ENCODE assay signal across 1 cellular context in genomic region chr3:14371573-14372474, GRCh38.
TF ChIP-seq lines count a peak whose summit lies in the region.

No MANE protein-coding gene starts in this region.

TF ChIP-seq in HEK293, 187 proteins besides CTCF, POLR2A, EP300 and RAD21 (continued from another document):
- TF ChIP-seq ZNF16 (tag by site-specific recombination; IDR thresholded peaks at IDR 0.05; ENCODE audit: low read depth) (no peak), ZSCAN4 (tag by site-specific recombination; IDR thresholded peaks at IDR 0.05) (peak; percentile 40; the same call in 1 of the 2 replicates), ZNF280D (tag by site-specific recombination; IDR thresholded peaks at IDR 0.05) (peak; percentile 54; the same call in 1 of the 2 replicates), ZNF488 (tag by site-specific recombination; IDR thresholded peaks at IDR 0.05) (no peak), KLF17 (tag by site-specific recombination; IDR thresholded peaks at IDR 0.05) (peak; percentile 75), ZNF529 (tag by site-specific recombination; IDR thresholded peaks at IDR 0.05; ENCODE audit: insufficient replicate concordance) (no peak), ZNF785 (tag by site-specific recombination; IDR thresholded peaks at IDR 0.05) (no peak), ZNF132 (tag by site-specific recombination; IDR thresholded peaks at IDR 0.05; ENCODE audit: borderline replicate concordance) (no peak), PRDM10 (tag by site-specific recombination; IDR thresholded peaks at IDR 0.05) (peak; percentile 90), ZFP3 (tag by site-specific recombination; IDR thresholded peaks at IDR 0.05; ENCODE audit: low read depth) (no peak), ZNF626 (tag by site-specific recombination; IDR thresholded peaks at IDR 0.05) (no peak), ZBTB21 (tag by site-specific recombination; IDR thresholded peaks at IDR 0.05) (peak; percentile 81), REST (tag by site-specific recombination; IDR thresholded peaks at IDR 0.05) (no peak), ZNF366 (tag by site-specific recombination; conservative IDR thresholded peaks at IDR 0.05) (peak; percentile 81), ZNF302 (tag by site-specific recombination; IDR thresholded peaks at IDR 0.05; ENCODE audit: low read depth) (no peak), ZNF221 (tag by site-specific recombination; IDR thresholded peaks at IDR 0.05; ENCODE audit: borderline replicate concordance) (no peak), GLI2 (tag by site-specific recombination; IDR thresholded peaks at IDR 0.05; ENCODE audit: borderline replicate concordance, low read depth) (peak; percentile 39; the same call in 1 of the 2 replicates), ZNF654 (tag by site-specific recombination; IDR thresholded peaks at IDR 0.05; ENCODE audit: low read depth) (no peak), ZNF621 (tag by site-specific recombination; IDR thresholded peaks at IDR 0.05) (no peak), MYNN (tag by site-specific recombination; IDR thresholded peaks at IDR 0.05; ENCODE audit: borderline replicate concordance) (no peak), ZSCAN18 (tag by site-specific recombination; IDR thresholded peaks at IDR 0.05) (no peak), ZNF660 (tag by site-specific recombination; IDR thresholded peaks at IDR 0.05) (peak; percentile 63; the same call in 1 of the 2 replicates), ZNF596 (tag by site-specific recombination; IDR thresholded peaks at IDR 0.05) (no peak), ZBTB49 (tag by site-specific recombination; IDR thresholded peaks at IDR 0.05; ENCODE audit: low read depth) (no peak), ATF2 (tag by site-specific recombination; IDR thresholded peaks at IDR 0.05; ENCODE audit: low read depth) (peak; percentile 97), ZNF768 (tag by site-specific recombination; IDR thresholded peaks at IDR 0.05) (no peak), ZNF549 (tag by site-specific recombination; IDR thresholded peaks at IDR 0.05) (no peak), ZNF404 (tag by site-specific recombination; IDR thresholded peaks at IDR 0.05) (no peak), SCRT2 (tag by site-specific recombination; IDR thresholded peaks at IDR 0.05) (peak; percentile 80), OVOL3 (tag by site-specific recombination; IDR thresholded peaks at IDR 0.05) (no peak), ZNF292 (tag by site-specific recombination; IDR thresholded peaks at IDR 0.05; ENCODE audit: borderline replicate concordance, low read depth) (no peak)
